14 cellular contexts compared by ENCODE assay signal in genomic region chr1:53073899-53074311, GRCh38. TPM values are rescaled to one million over a fixed set of nuclear protein-coding genes. Genes with fewer than 3 reads are reported as not detected.
DNase-seq lines count a peak whose midpoint lies in the region; ATAC-seq and TF ChIP-seq lines count a peak whose summit lies in the region.
"Had no signal": no experiment of that assay in that cellular context is flagged by ENCODE, and none has a peak within 500 bp of the region (broad histone marks: within the 10 kb centered on the region; RNA-seq: fewer than 3 reads in every experiment).

No MANE protein-coding gene starts in this region.

- H3K4me1 ChIP-seq in ovary (ENCODE audit: insufficient read depth), result peaks cover 7% of the 10 kb centered on the region
- no peaks in the 10 kb centered on the region for H3K4me1 ChIP-seq in HAP-1

- no peak for TF ChIP-seq CTCF in ovary (IDR thresholded peaks at IDR 0.05)

- H3K4me3 ChIP-seq in ovary (no peak overlapping the region), HAP-1 (no peak overlapping the region)

- no peaks in the 10 kb centered on the region for H3K9me3 ChIP-seq in ovary
- no peaks in the 10 kb centered on the region for H3K9me3 ChIP-seq in HAP-1

- H3K27ac ChIP-seq in ovary, result peak overlapping the region; percentile 79 to 87
- H3K27ac ChIP-seq: KMS-11 had no signal

- intact Hi-C loops in cardiac septum (cut with DNase I), result no loop called here
- intact Hi-C loops in ovary (cut with DNase I), result loop anchor here in 1 of 4 donors (10.0 kb wide), 1 partner anchor 101 kb away; no protein-coding TSS in a partner anchor

- peak; percentile 9 for TF ChIP-seq POLR2A in ovary (IDR thresholded peaks at IDR 0.05)

- H3K27me3 ChIP-seq in ovary (no peaks in the 10 kb centered on the region), HAP-1 (ENCODE audit: low read depth) (no peaks in the 10 kb centered on the region)

- WGBS in ovary, 3 donors, result 12 to 36% (median 30%) methylated on average over 9 of the region's 9 CpGs

- ATAC-seq in HG02981 (IDR thresholded peaks at IDR 0.05; ENCODE audit: unreplicated experiment), result no peak

- DNase-seq in Ammon's horn (ENCODE audit: low spot score), result peak; percentile 40
- DNase-seq in SHP77 (lab: John Stamatoyannopoulos, UW), result peak; percentile 13 to 46
- DNase-seq in cardiac septum (ENCODE audit: low spot score), result peak; percentile 75
- peak; percentile 78 to 96 (median 87) for DNase-seq in ovary
- no peak for DNase-seq in NCI-H1417 (lab: John Stamatoyannopoulos, UW)
- no peak for DNase-seq in COLO829 (ENCODE audit: low spot score)
- no peak for DNase-seq in HAP-1 (ENCODE audit: low spot score in 2 of 2)
- DNase-seq: activated CD8-positive, alpha-beta memory T cell treated with anti-CD3 and anti-CD28 coated beads, Interleukin-2, amount 50 U/mL, for 4 hours; DMS153; kidney glomerular epithelial cell; NCI-H187; stimulated activated CD8-positive, alpha-beta memory T cell treated with anti-CD3 and anti-CD28 coated beads, Interleukin-4, amount 100 ng/mL, for 48 hours had no signal

- no peaks in the 10 kb centered on the region for H3K36me3 ChIP-seq in ovary
- H3K36me3 ChIP-seq in HAP-1 (replicated peaks), result no peaks in the 10 kb centered on the region

- no peak for TF ChIP-seq EP300 in ovary (IDR thresholded peaks at IDR 0.05)

- in situ Hi-C loops in HAP-1 (cut with MboI; ENCODE audit: low sequenced_read_pairs), result no loop called here

RNA-seq across cellular contexts. Expression of gene PODN, which starts 11.9 kb away (rescaled TPM):
- total RNA-seq in cardiac septum (19.4 TPM), ovary (100 to 1,000 TPM; 106 to 254 (median 154) TPM)
- 100 to 1,000 TPM in 1 of 2 donors, 10 to 100 TPM in 1; 72.8 to 203 TPM for polyA plus RNA-seq in ovary

Comparison
In these comparisons a context has a peak if more than half of its experiments do, and no peak if none do; other contexts are left out.
1. DNase-seq: peak in Ammon's horn (single experiment), SHP77 (2 of 2), cardiac septum (single experiment) and ovary (5 of 5); none in NCI-H1417 (0 of 3), COLO829 (single experiment) and HAP-1 (0 of 2).